14 cellular contexts compared by ENCODE assay signal in genomic region chr3:38746641-38747040, GRCh38.
DNase-seq lines count a peak whose midpoint lies in the region; ATAC-seq and TF ChIP-seq lines count a peak whose summit lies in the region.
"Had no signal": no experiment of that assay in that cellular context is flagged by ENCODE, and none has a peak within 500 bp of the region (broad histone marks: within the 10 kb centered on the region; RNA-seq: fewer than 3 reads in every experiment).

No MANE protein-coding gene starts in this region.

- TF ChIP-seq CTCF in right atrium auricular region (IDR thresholded peaks at IDR 0.05): no peak
- no peak for TF ChIP-seq CTCF in heart right ventricle (IDR thresholded peaks at IDR 0.05)
- no peak for TF ChIP-seq CTCF in fibroblast of the aortic adventitia (IDR thresholded peaks at IDR 0.05; ENCODE audit: insufficient read depth, low read length)
- no peak for TF ChIP-seq CTCF in retinal pigment epithelial cell (conservative IDR thresholded peaks at IDR 0.05; ENCODE audit: low read depth, low read length)

- DNase-seq in right atrium auricular region (ENCODE audit: low spot score) (peak; percentile 32), heart right ventricle (no peak), fibroblast of the aortic adventitia (ENCODE audit: low read depth) (peak; percentile 8), retinal pigment epithelial cell (ENCODE audit: low read depth) (peak; percentile 42), SJCRH30 (no peak)
- DNase-seq: Calu3; CD8-positive, alpha-beta T cell; DMS79 treated with DMSO at 0.1 percent for 48 hours; GF-D8; GM23248 had no signal

- WGBS in heart right ventricle, 2 donors: 77 to 79% methylated on average over 1 of the region's 1 CpG

- intact Hi-C loops in heart right ventricle (cut with DNase I): no loop called here

- no peaks in the 10 kb centered on the region for H3K36me3 ChIP-seq in right atrium auricular region
- H3K36me3 ChIP-seq in heart right ventricle: no peaks in the 10 kb centered on the region
- no peaks in the 10 kb centered on the region for H3K36me3 ChIP-seq in SJCRH30
- H3K36me3 ChIP-seq: BLaER1 treated with 17β-estradiol and CSF1 and Interleukin-3, amounts not matched to agents 10 nM and 100 nM; HAP-1 had no signal

- H3K9me3 ChIP-seq in right atrium auricular region (no peaks in the 10 kb centered on the region), heart right ventricle (no peaks in the 10 kb centered on the region), SJCRH30 (replicated peaks) (no peaks in the 10 kb centered on the region)
- H3K9me3 ChIP-seq: BLaER1 treated with 17β-estradiol and CSF1 and Interleukin-3, amounts not matched to agents 10 nM and 100 nM; HAP-1 had no signal

- no peak overlapping the region for H3K27ac ChIP-seq in right atrium auricular region
- H3K27ac ChIP-seq in heart right ventricle: no peak overlapping the region
- H3K27ac ChIP-seq in SJCRH30: no peak overlapping the region
- H3K27ac ChIP-seq: BLaER1 treated with 17β-estradiol and CSF1 and Interleukin-3, amounts not matched to agents 10 nM and 100 nM; GM23248 had no signal

- ATAC-seq in heart right ventricle (no peak), GM21515 (IDR thresholded peaks at IDR 0.05; ENCODE audit: unreplicated experiment) (no peak)
- ATAC-seq: CD8-positive, alpha-beta T cell; HepG2 had no signal

- H3K4me1 ChIP-seq in right atrium auricular region (no peaks in the 10 kb centered on the region), heart right ventricle (peaks cover 0 to 6% (median 0%) of the 10 kb centered on the region in 9 donors), SJCRH30 (no peaks in the 10 kb centered on the region)
- H3K4me1 ChIP-seq: HAP-1 had no signal

- H3K4me3 ChIP-seq in right atrium auricular region: no peak overlapping the region
- no peak overlapping the region for H3K4me3 ChIP-seq in heart right ventricle
- H3K4me3 ChIP-seq in fibroblast of the aortic adventitia (ENCODE audit: low read depth, low read length): no peak overlapping the region
- H3K4me3 ChIP-seq in retinal pigment epithelial cell (ENCODE audit: low read length): no peak overlapping the region
- no peak overlapping the region for H3K4me3 ChIP-seq in SJCRH30
- H3K4me3 ChIP-seq: BLaER1 treated with 17β-estradiol and CSF1 and Interleukin-3, amounts not matched to agents 10 nM and 100 nM; GM23248; HAP-1 had no signal

- no peaks in the 10 kb centered on the region for H3K27me3 ChIP-seq in right atrium auricular region
- no peaks in the 10 kb centered on the region for H3K27me3 ChIP-seq in heart right ventricle
- H3K27me3 ChIP-seq in SJCRH30: no peaks in the 10 kb centered on the region
- H3K27me3 ChIP-seq: BLaER1 treated with 17β-estradiol and CSF1 and Interleukin-3, amounts not matched to agents 10 nM and 100 nM had no signal

Comparison
In these comparisons a context has a peak if more than half of its experiments do, and no peak if none do; other contexts are left out.
1. DNase-seq: peak in right atrium auricular region (single experiment), fibroblast of the aortic adventitia (single experiment) and retinal pigment epithelial cell (single experiment); none in heart right ventricle (0 of 2) and SJCRH30 (0 of 2).